1 cellular context compared by ENCODE assay signal in genomic region chr3:114454592-114455251, GRCh38.
A peak's percentile ranks its signal among the peaks of the same experiment; 100 is the strongest.
TF ChIP-seq lines count a peak whose summit lies in the region.

No MANE protein-coding gene starts in this region.

TF ChIP-seq in HEK293, 187 proteins besides CTCF, POLR2A, EP300 and RAD21 (continued from another document):
- TF ChIP-seq ELK4 (IDR thresholded peaks at IDR 0.05; ENCODE audit: borderline replicate concordance, low read depth, low read length) (no peak), TCF7L2 (IDR thresholded peaks at IDR 0.05; ENCODE audit: borderline replicate concordance, low read depth, low read length) (no peak), KLF17 (tag by site-specific recombination; IDR thresholded peaks at IDR 0.05) (no peak), ZSCAN16 (tag by site-specific recombination; IDR thresholded peaks at IDR 0.05) (no peak; the same call in 1 of the 2 replicates), SP7 (tag by site-specific recombination; IDR thresholded peaks at IDR 0.05) (no peak), GLIS2 (tag by site-specific recombination; IDR thresholded peaks at IDR 0.05) (no peak), ZNF202 (tag by site-specific recombination; IDR thresholded peaks at IDR 0.05; ENCODE audit: borderline replicate concordance) (peak; percentile 54; the same call in 1 of the 2 replicates), ZNF426 (tag by site-specific recombination; IDR thresholded peaks at IDR 0.05) (no peak), MZF1 (tag by site-specific recombination; IDR thresholded peaks at IDR 0.05; ENCODE audit: borderline replicate concordance) (no peak), ZNF366 (tag by site-specific recombination; conservative IDR thresholded peaks at IDR 0.05) (peak; percentile 78), EGR2 (tag by site-specific recombination; IDR thresholded peaks at IDR 0.05; ENCODE audit: low read depth) (no peak), TRIM28 (IDR thresholded peaks at IDR 0.05; ENCODE audit: borderline replicate concordance, low read length) (peak; percentile 37; the same call in 1 of the 2 replicates), ZNF580 (tag by site-specific recombination; IDR thresholded peaks at IDR 0.05) (0 out of 2 replicates have a peak, but pooled peaks have one; percentile 34)
TF ChIP-seq in HEK293: peak in this region for 16.
